ENCODE assay signal across 8 cellular contexts in the genomic region with DNA sequence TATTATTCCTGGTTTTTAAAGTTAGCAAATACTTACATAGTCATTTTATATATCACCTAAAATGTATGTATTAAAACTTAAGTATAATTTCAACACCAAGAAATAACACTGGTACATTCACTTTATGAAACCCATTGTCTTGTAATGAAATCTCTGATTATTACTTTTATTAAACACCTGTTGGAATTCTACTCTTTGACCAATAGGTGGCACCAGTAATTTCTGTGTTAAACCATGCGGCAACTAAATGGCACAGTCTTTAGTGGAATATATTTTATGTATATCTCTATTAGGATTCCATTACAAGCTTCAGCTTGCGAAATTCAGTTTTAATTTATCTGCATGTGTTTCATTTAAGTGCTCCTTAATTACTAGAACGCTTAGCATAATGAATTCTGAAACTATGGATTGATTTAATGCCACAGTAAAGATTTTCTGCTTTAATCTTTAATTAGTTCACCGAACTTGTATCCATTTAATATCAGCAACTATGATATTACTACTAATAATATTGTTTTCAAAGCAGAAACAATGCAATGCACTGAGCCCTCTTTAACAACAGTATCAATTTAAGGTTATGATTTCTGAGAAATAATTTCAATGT.
DNase-seq lines count a peak whose midpoint lies in the region; ATAC-seq, FAIRE-seq and TF ChIP-seq lines count a peak whose summit lies in the region.

No MANE protein-coding gene starts in this region.

- no peak overlapping the region for H3K27ac Mint-ChIP-seq in activated T-cell treated with anti-CD3 and anti-CD28 coated beads, Interleukin-2, amount 50 U/mL, for 72 hours

- H3K9me3 Mint-ChIP-seq in activated T-cell treated with anti-CD3 and anti-CD28 coated beads, Interleukin-2, amount 50 U/mL, for 72 hours: no peaks in the 10 kb centered on the region

- peak; percentile 79 for ATAC-seq in GM21515 (IDR thresholded peaks at IDR 0.05; ENCODE audit: unreplicated experiment)
- no peak for ATAC-seq in HG03457 (IDR thresholded peaks at IDR 0.05; ENCODE audit: unreplicated experiment)
- no peak for ATAC-seq in GM19023 (IDR thresholded peaks at IDR 0.05; ENCODE audit: unreplicated experiment)
- no peak for ATAC-seq in activated T-cell treated with anti-CD3 and anti-CD28 coated beads, Interleukin-2, amount 50 U/mL, for 72 hours (replicated peaks in 1 of 2)

- no peaks in the 10 kb centered on the region for H3K36me3 ChIP-seq in Loucy (ENCODE audit: insufficient read depth, low read length)

- H3F3A ChIP-seq in Loucy (ENCODE audit: low read depth): no peaks in the 10 kb centered on the region

- H3K27me3 ChIP-seq in Loucy (ENCODE audit: insufficient read depth, low read length, poor library complexity, severe bottlenecking): no peaks in the 10 kb centered on the region

- DNase-seq in DMS53 (lab: John Stamatoyannopoulos, UW): peak; percentile 83
- DNase-seq in inferior parietal cortex (ENCODE audit: extremely low spot score): peak; percentile 39
- DNase-seq in activated T-cell treated with anti-CD3 and anti-CD28 coated beads, Interleukin-2, amount 50 U/mL, for 72 hours: no peak

- no peaks in the 10 kb centered on the region for H3K79me2 ChIP-seq in Loucy (ENCODE audit: insufficient read depth, low read length)

- H3K4me1 Mint-ChIP-seq in activated T-cell treated with anti-CD3 and anti-CD28 coated beads, Interleukin-2, amount 50 U/mL, for 72 hours (ENCODE audit: low read depth): no peaks in the 10 kb centered on the region

- no peaks in the 10 kb centered on the region for H3K4me1 ChIP-seq in Loucy (ENCODE audit: insufficient read depth, low read length, poor library complexity, severe bottlenecking)

- H3K4me2 ChIP-seq in Loucy (ENCODE audit: low read depth, low read length, poor library complexity, severe bottlenecking): no peak overlapping the region

- no peak overlapping the region for H2AFZ ChIP-seq in Loucy (ENCODE audit: low read length)

- FAIRE-seq in TTC549 (lab: Jason Lieb, UNC): peak; percentile 84

- H3K36me3 Mint-ChIP-seq in activated T-cell treated with anti-CD3 and anti-CD28 coated beads, Interleukin-2, amount 50 U/mL, for 72 hours (ENCODE audit: insufficient read depth in 2 of 2): no peaks in the 10 kb centered on the region

- TF ChIP-seq CTCF in Loucy (conservative IDR thresholded peaks at IDR 0.05; ENCODE audit: low read length): peak; percentile 76

- no peak overlapping the region for H3K9ac ChIP-seq in Loucy (ENCODE audit: low read depth, low read length, poor library complexity, severe bottlenecking)

- no peaks in the 10 kb centered on the region for H3K27me3 Mint-ChIP-seq in activated T-cell treated with anti-CD3 and anti-CD28 coated beads, Interleukin-2, amount 50 U/mL, for 72 hours (ENCODE audit: low read depth)

- H3K9me3 ChIP-seq in Loucy (ENCODE audit: insufficient read depth, low read depth, low read length): no peaks in the 10 kb centered on the region

- no peak overlapping the region for H3K4me3 ChIP-seq in Loucy (ENCODE audit: low read length, poor library complexity, severe bottlenecking)

- H4K20me1 ChIP-seq in Loucy (ENCODE audit: insufficient read depth, low read length, poor library complexity, severe bottlenecking): no peaks in the 10 kb centered on the region

- no peaks in the 10 kb centered on the region for H3K9me2 ChIP-seq in Loucy (replicated peaks; ENCODE audit: low read depth, low read length)

- no peak overlapping the region for H3K4me3 Mint-ChIP-seq in activated T-cell treated with anti-CD3 and anti-CD28 coated beads, Interleukin-2, amount 50 U/mL, for 72 hours

Comparison
In these comparisons a context has a peak if more than half of its experiments do, and no peak if none do; other contexts are left out.
1. DNase-seq: peak in DMS53 (single experiment) and inferior parietal cortex (single experiment); none in activated T-cell treated with anti-CD3 and anti-CD28 coated beads, Interleukin-2, amount 50 U/mL, for 72 hours (0 of 2).